1 cellular context compared by ENCODE assay signal in the genomic region with DNA sequence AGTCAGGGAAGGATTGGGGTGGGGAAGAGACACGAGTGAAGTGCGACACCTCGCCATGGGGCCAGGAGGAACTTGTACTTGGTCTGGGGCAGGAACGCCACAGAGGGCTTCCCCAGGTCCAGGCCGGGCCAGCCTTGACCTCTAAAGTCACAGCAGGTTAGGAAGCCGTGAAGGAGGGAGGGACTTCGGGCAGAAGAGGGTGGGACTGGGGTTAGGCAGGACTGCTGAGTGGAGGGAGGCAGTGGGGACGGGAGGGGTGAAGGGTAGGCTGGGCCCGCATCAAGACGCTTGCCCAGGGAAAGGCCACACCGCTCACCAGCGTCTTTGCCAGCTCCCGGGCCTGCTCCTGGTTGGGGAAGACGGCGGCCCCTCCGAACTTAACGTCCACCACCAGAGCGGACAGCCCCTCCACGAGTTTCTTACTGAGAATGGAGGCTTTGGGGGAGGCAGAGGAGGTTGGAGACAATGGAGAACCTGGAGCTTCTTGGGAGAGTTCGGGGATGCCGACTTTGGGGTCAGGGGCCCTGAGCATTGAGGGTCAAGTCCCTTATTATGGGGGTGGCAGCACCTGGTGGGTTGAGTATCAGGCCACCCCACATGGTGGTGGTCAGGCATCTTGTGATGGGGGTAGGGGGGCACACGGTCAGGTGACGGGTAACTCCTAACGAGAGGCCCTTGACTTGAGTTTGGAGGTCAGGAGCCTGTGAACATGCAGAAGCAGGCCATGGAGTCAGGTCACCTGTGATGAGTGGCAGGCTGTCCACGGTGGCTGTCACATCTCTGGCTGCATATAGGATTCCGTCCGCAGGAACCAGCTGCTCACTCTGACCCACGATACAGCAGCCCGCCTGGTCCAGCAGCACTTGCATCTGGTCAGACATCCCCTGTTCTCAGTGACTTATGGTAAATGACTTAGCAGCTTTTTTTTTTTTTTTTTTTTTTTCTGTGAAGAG.
TF ChIP-seq lines count a peak whose summit lies in the region.

No MANE protein-coding gene starts in this region.

TF ChIP-seq in HepG2, 621 proteins besides CTCF, POLR2A, EP300 and RAD21 (continued from another document and continues in another):
- TF ChIP-seq ZNF687 (CRISPR knock-in tag; IDR thresholded peaks at IDR 0.05) (peak; percentile 5; the same call in 1 of the 2 replicates), ZNF577 (CRISPR knock-in tag; IDR thresholded peaks at IDR 0.05; ENCODE audit: borderline replicate concordance, low read depth) (no peak), TEAD2 (CRISPR knock-in tag; IDR thresholded peaks at IDR 0.05) (no peak), SP4 (CRISPR knock-in tag; IDR thresholded peaks at IDR 0.05) (no peak), SUZ12 (IDR thresholded peaks at IDR 0.05; ENCODE audit: low read depth, low read length) (no peak), SMAD3 (CRISPR knock-in tag; IDR thresholded peaks at IDR 0.05) (no peak), DMAP1 (CRISPR knock-in tag; IDR thresholded peaks at IDR 0.05) (peak; percentile 51; the same call in 1 of the 2 replicates), ZBTB38 (CRISPR knock-in tag; IDR thresholded peaks at IDR 0.05) (peak; percentile 46; the same call in 1 of the 2 replicates), ZNF263 (CRISPR knock-in tag; IDR thresholded peaks at IDR 0.05) (no peak), ZNF7 (CRISPR knock-in tag; IDR thresholded peaks at IDR 0.05) (no peak), KAT7 (CRISPR knock-in tag; IDR thresholded peaks at IDR 0.05; ENCODE audit: borderline replicate concordance) (no peak), MXD4 (CRISPR knock-in tag; IDR thresholded peaks at IDR 0.05) (no peak; the same call in 1 of the 2 replicates), AKAP8 (CRISPR knock-in tag; IDR thresholded peaks at IDR 0.05) (peak; percentile 97), ZSCAN22 (CRISPR knock-in tag; IDR thresholded peaks at IDR 0.05) (no peak), ZMYM3 (CRISPR knock-in tag; IDR thresholded peaks at IDR 0.05) (no peak), MED13 (CRISPR knock-in tag; IDR thresholded peaks at IDR 0.05) (no peak), SNAPC5 (CRISPR knock-in tag; IDR thresholded peaks at IDR 0.05; ENCODE audit: borderline replicate concordance) (no peak), KAT8 (CRISPR knock-in tag; IDR thresholded peaks at IDR 0.05) (no peak), ARNTL (CRISPR knock-in tag; IDR thresholded peaks at IDR 0.05) (no peak), ZNF17 (CRISPR knock-in tag; IDR thresholded peaks at IDR 0.05) (no peak), ZBTB3 (CRISPR knock-in tag; IDR thresholded peaks at IDR 0.05; ENCODE audit: borderline replicate concordance, low read depth) (no peak), TFDP2 (CRISPR knock-in tag; IDR thresholded peaks at IDR 0.05) (no peak), CBX5 (CRISPR knock-in tag; IDR thresholded peaks at IDR 0.05; ENCODE audit: borderline replicate concordance) (no peak), YY1 (IDR thresholded peaks at IDR 0.05; ENCODE audit: insufficient read depth, insufficient replicate concordance, low read depth, low read length) (no peak), KDM5B (CRISPR knock-in tag; IDR thresholded peaks at IDR 0.05; ENCODE audit: borderline replicate concordance) (no peak), MLX (CRISPR knock-in tag; IDR thresholded peaks at IDR 0.05) (no peak), SIX1 (CRISPR knock-in tag; IDR thresholded peaks at IDR 0.05; ENCODE audit: borderline replicate concordance) (no peak), SNAI1 (CRISPR knock-in tag; IDR thresholded peaks at IDR 0.05; ENCODE audit: borderline replicate concordance) (no peak), ZNF781 (CRISPR knock-in tag; IDR thresholded peaks at IDR 0.05; ENCODE audit: borderline replicate concordance, not compliant biosample characterization) (no peak), ZBTB7B (CRISPR knock-in tag; IDR thresholded peaks at IDR 0.05) (peak; percentile 19; the same call in 1 of the 2 replicates), ZMAT3 (CRISPR knock-in tag; conservative IDR thresholded peaks at IDR 0.05) (no peak), IKZF4 (CRISPR knock-in tag; IDR thresholded peaks at IDR 0.05; ENCODE audit: borderline replicate concordance, low read depth, not compliant biosample characterization) (no peak), ZKSCAN8 (CRISPR knock-in tag; IDR thresholded peaks at IDR 0.05; ENCODE audit: borderline replicate concordance) (no peak), SRSF1 (optimal IDR thresholded peaks at IDR 0.05; ENCODE audit: low read depth, low read length) (no peak), MAFF (IDR thresholded peaks at IDR 0.05; ENCODE audit: low read depth, low read length) (no peak), BRD4 (CRISPR knock-in tag; IDR thresholded peaks at IDR 0.05) (no peak), NFAT5 (CRISPR knock-in tag; IDR thresholded peaks at IDR 0.05) (no peak), HMGA1 (CRISPR knock-in tag; conservative IDR thresholded peaks at IDR 0.05) (no peak), MEF2D (CRISPR knock-in tag; IDR thresholded peaks at IDR 0.05) (no peak; the same call in 1 of the 2 replicates), ZNF367 (CRISPR knock-in tag; IDR thresholded peaks at IDR 0.05; ENCODE audit: borderline replicate concordance) (no peak), ZNF513 (CRISPR knock-in tag; conservative IDR thresholded peaks at IDR 0.05) (no peak)
- TF ChIP-seq, protein P1, sequence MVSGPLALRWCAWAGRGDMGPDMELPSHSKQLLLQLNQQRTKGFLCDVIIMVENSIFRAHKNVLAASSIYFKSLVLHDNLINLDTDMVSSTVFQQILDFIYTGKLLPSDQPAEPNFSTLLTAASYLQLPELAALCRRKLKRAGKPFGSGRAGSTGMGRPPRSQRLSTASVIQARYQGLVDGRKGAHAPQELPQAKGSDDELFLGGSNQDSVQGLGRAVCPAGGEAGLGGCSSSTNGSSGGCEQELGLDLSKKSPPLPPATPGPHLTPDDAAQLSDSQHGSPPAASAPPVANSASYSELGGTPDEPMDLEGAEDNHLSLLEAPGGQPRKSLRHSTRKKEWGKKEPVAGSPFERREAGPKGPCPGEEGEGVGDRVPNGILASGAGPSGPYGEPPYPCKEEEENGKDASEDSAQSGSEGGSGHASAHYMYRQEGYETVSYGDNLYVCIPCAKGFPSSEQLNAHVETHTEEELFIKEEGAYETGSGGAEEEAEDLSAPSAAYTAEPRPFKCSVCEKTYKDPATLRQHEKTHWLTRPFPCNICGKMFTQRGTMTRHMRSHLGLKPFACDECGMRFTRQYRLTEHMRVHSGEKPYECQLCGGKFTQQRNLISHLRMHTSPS (CRISPR knock-in tag; IDR thresholded peaks at IDR 0.05; ENCODE audit: low read depth) = no peak
- TF ChIP-seq, protein P2, sequence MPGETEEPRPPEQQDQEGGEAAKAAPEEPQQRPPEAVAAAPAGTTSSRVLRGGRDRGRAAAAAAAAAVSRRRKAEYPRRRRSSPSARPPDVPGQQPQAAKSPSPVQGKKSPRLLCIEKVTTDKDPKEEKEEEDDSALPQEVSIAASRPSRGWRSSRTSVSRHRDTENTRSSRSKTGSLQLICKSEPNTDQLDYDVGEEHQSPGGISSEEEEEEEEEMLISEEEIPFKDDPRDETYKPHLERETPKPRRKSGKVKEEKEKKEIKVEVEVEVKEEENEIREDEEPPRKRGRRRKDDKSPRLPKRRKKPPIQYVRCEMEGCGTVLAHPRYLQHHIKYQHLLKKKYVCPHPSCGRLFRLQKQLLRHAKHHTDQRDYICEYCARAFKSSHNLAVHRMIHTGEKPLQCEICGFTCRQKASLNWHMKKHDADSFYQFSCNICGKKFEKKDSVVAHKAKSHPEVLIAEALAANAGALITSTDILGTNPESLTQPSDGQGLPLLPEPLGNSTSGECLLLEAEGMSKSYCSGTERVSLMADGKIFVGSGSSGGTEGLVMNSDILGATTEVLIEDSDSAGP (CRISPR knock-in tag; IDR thresholded peaks at IDR 0.05; ENCODE audit: borderline replicate concordance) = no peak; the same call in 1 of the 2 replicates
- TF ChIP-seq, protein P3, sequence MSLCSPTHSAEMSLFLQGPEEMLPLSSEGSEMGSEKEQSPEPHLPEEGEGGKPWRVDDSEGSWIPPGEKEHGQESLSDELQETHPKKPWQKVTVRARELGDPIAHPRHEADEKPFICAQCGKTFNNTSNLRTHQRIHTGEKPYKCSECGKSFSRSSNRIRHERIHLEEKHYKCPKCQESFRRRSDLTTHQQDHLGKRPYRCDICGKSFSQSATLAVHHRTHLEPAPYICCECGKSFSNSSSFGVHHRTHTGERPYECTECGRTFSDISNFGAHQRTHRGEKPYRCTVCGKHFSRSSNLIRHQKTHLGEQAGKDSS (CRISPR knock-in tag; IDR thresholded peaks at IDR 0.05; ENCODE audit: borderline replicate concordance, low read depth) = no peak
